16 cellular contexts compared by ENCODE assay signal in genomic region chr9:34252016-34252415, GRCh38.
DNase-seq lines count a peak whose midpoint lies in the region; ATAC-seq and TF ChIP-seq lines count a peak whose summit lies in the region.
"Had no signal": no experiment of that assay in that cellular context is flagged by ENCODE, and none has a peak within 500 bp of the region (broad histone marks: within the 10 kb centered on the region; RNA-seq: fewer than 3 reads in every experiment).

No MANE protein-coding gene starts in this region.

- no peak overlapping the region for H3K4me3 Mint-ChIP-seq in CD14-positive monocyte
- H3K4me3 Mint-ChIP-seq: activated T-helper 1 cell treated with anti-CD3 and anti-CD28 coated beads, Interleukin-12 subunit alpha, Interleukin-12 subunit beta, Interleukin-2, Interleukin-4 antibody, amounts not matched to agents 30 ng/mL and 10 ng/mL and 1 ng/mL, durations not matched to agents 14 hours and 24 hours and 36 hours; memory B cell had no signal

- peak overlapping the region; percentile 61 for H3K27ac ChIP-seq in OCI-LY1 (ENCODE audit: low read depth, low read length, poor library complexity, severe bottlenecking)
- H3K27ac ChIP-seq in coronary artery: peak overlapping the region; percentile 34 to 80
- H3K27ac ChIP-seq in osteoblast (ENCODE audit: low read depth, low read length): peak overlapping the region; percentile 84

- TF ChIP-seq CTCF in CD14-positive monocyte (IDR thresholded peaks at IDR 0.05) (no peak), OCI-LY1 (IDR thresholded peaks at IDR 0.05; ENCODE audit: low read length) (no peak), coronary artery (IDR thresholded peaks at IDR 0.05) (no peak), osteoblast (IDR thresholded peaks at IDR 0.05; ENCODE audit: extremely low read depth, low read depth, low read length) (no peak)

- no peaks in the 10 kb centered on the region for H3K27me3 Mint-ChIP-seq in CD14-positive monocyte (ENCODE audit: low read depth in 3 of 3)
- H3K27me3 Mint-ChIP-seq: memory B cell had no signal

- H3K4me3 ChIP-seq in OCI-LY1 (ENCODE audit: low read depth, low read length, poor library complexity, severe bottlenecking) (no peak overlapping the region), coronary artery (no peak overlapping the region), osteoblast (ENCODE audit: insufficient read depth, low read length) (no peak overlapping the region)
- H3K4me3 ChIP-seq: BLaER1, ovary had no signal

- H3K9me3 ChIP-seq in OCI-LY1 (ENCODE audit: low read length) (no peaks in the 10 kb centered on the region), osteoblast (ENCODE audit: low read depth, low read length) (no peaks in the 10 kb centered on the region)
- H3K9me3 ChIP-seq: BLaER1, ovary had no signal

- intact Hi-C loops in CD14-positive monocyte (cut with micrococcal nuclease): loop anchor here (10.0 kb wide), 1 partner anchor 127 kb away; the partner anchor contains the start of gene DCAF12 (in 2 of the 2)

- H3F3A ChIP-seq in OCI-LY1 (ENCODE audit: insufficient read depth, low read length): 0 out of 2 replicates have a peak, but pooled peaks cover 3% of the 10 kb centered on the region

- H4K20me1 ChIP-seq in OCI-LY1 (ENCODE audit: insufficient read depth, low read length) (no peaks in the 10 kb centered on the region), osteoblast (ENCODE audit: insufficient read depth, low read length) (peaks cover 34% of the 10 kb centered on the region)

- H3K27me3 ChIP-seq in OCI-LY1 (ENCODE audit: insufficient read depth, low read length): no peaks in the 10 kb centered on the region
- H3K27me3 ChIP-seq in osteoblast (ENCODE audit: insufficient read depth, low read length): no peaks in the 10 kb centered on the region
- H3K27me3 ChIP-seq: BLaER1, ovary had no signal

- H3K4me1 ChIP-seq in OCI-LY1 (ENCODE audit: insufficient read depth, low read length, severe bottlenecking) (peaks cover 37% of the 10 kb centered on the region), osteoblast (ENCODE audit: insufficient read depth, low read length) (peaks cover 52% of the 10 kb centered on the region)

- no peaks in the 10 kb centered on the region for H3K9me3 Mint-ChIP-seq in CD14-positive monocyte
- H3K9me3 Mint-ChIP-seq: activated T-helper 1 cell treated with anti-CD3 and anti-CD28 coated beads, Interleukin-12 subunit alpha, Interleukin-12 subunit beta, Interleukin-2, Interleukin-4 antibody, amounts not matched to agents 30 ng/mL and 10 ng/mL and 1 ng/mL, durations not matched to agents 14 hours and 24 hours and 36 hours; memory B cell had no signal

- H3K79me2 ChIP-seq in OCI-LY1 (ENCODE audit: insufficient read depth, low read length) (no peaks in the 10 kb centered on the region), osteoblast (ENCODE audit: insufficient read depth, low read length) (peaks cover 22% of the 10 kb centered on the region)

- H3K36me3 ChIP-seq in OCI-LY1 (ENCODE audit: insufficient read depth, low read length): peaks cover 89% of the 10 kb centered on the region; the same call in 1 of the 2 replicates
- H3K36me3 ChIP-seq in osteoblast (ENCODE audit: insufficient read depth, low read length): peaks cover 42% of the 10 kb centered on the region
- H3K36me3 ChIP-seq: ovary had no signal

- peak overlapping the region in 5 of 7 donors; percentile 25 to 70 (median 50) for H3K27ac Mint-ChIP-seq in CD14-positive monocyte
- H3K27ac Mint-ChIP-seq: activated T-helper 1 cell treated with anti-CD3 and anti-CD28 coated beads, Interleukin-12 subunit alpha, Interleukin-12 subunit beta, Interleukin-2, Interleukin-4 antibody, amounts not matched to agents 30 ng/mL and 10 ng/mL and 1 ng/mL, durations not matched to agents 14 hours and 24 hours and 36 hours; memory B cell had no signal

- ATAC-seq in HG03571 (IDR thresholded peaks at IDR 0.05; ENCODE audit: unreplicated experiment): no peak
- no peak for ATAC-seq in GM21381 (IDR thresholded peaks at IDR 0.05; ENCODE audit: unreplicated experiment)

- H3K4me1 Mint-ChIP-seq in CD14-positive monocyte: no peaks in the 10 kb centered on the region
- H3K4me1 Mint-ChIP-seq: memory B cell had no signal

- H2AFZ ChIP-seq in OCI-LY1 (ENCODE audit: low read length) (no peak overlapping the region), osteoblast (ENCODE audit: low read length) (no peak overlapping the region)

- H3K36me3 Mint-ChIP-seq in CD14-positive monocyte: peaks cover 76 to 94% of the 10 kb centered on the region in 2 donors

- no peak for DNase-seq in CD14-positive monocyte (ENCODE audit: low spot score)
- DNase-seq in coronary artery (ENCODE audit: low spot score): no peak
- DNase-seq in osteoblast (ENCODE audit: insufficient read length, low spot score, missing footprints): peak; percentile 36
- no peak for DNase-seq in activated CD4-positive, CD25-positive, alpha-beta regulatory T cell (lab: John Stamatoyannopoulos, UW)
- DNase-seq in stimulated activated CD4-positive, alpha-beta T cell treated with anti-CD3 and anti-CD28 coated beads, Interleukin-2, amount 100 ng/mL, for 48 hours: no peak
- DNase-seq: cerebellar nuclear complex, KBM-7, NCI-H1694, NCI-H524 treated with DMSO at 0.1 percent for 48 hours, ovary had no signal

- H3K4me2 ChIP-seq in OCI-LY1 (ENCODE audit: low read length) (no peak overlapping the region), osteoblast (ENCODE audit: insufficient read depth, low read length) (no peak overlapping the region)

- H3K9ac ChIP-seq in OCI-LY1 (ENCODE audit: low read length): no peak overlapping the region
- H3K9ac ChIP-seq: BLaER1 had no signal

- no peaks in the 10 kb centered on the region for H3K9me2 ChIP-seq in OCI-LY1 (ENCODE audit: low read depth, low read length)
